10 cellular contexts compared by ENCODE assay signal in genomic region chr9:33619666-33620404, GRCh38.
DNase-seq lines count a peak whose midpoint lies in the region; ATAC-seq and TF ChIP-seq lines count a peak whose summit lies in the region.
"Had no signal": no experiment of that assay in that cellular context is flagged by ENCODE, and none has a peak within 500 bp of the region (broad histone marks: within the 10 kb centered on the region; RNA-seq: fewer than 3 reads in every experiment).

No MANE protein-coding gene starts in this region.

- H3K4me3 ChIP-seq in HCT116 (replicated peaks in 1 of 2; ENCODE audit: low read depth in 1 of 2, low read length in 2 of 2), result no peak overlapping the region
- H3K4me3 ChIP-seq in RWPE2 (ENCODE audit: severe bottlenecking), result no peak overlapping the region
- no peak overlapping the region for H3K4me3 ChIP-seq in fibroblast of the aortic adventitia (ENCODE audit: low read depth, low read length)

- H3K36me3 Mint-ChIP-seq in CD14-positive monocyte, result no peaks in the 10 kb centered on the region

- H3K9me2 ChIP-seq in HCT116 (ENCODE audit: insufficient read depth), result no peaks in the 10 kb centered on the region

- peak; percentile 77 for DNase-seq in AG09319 (ENCODE audit: extremely low read depth, low read depth)
- peak; percentile 28 for DNase-seq in HCT116 (ENCODE audit: low read depth, low spot score)
- no peak for DNase-seq in RWPE2 (ENCODE audit: low spot score)
- peak; percentile 92 for DNase-seq in fibroblast of the aortic adventitia (ENCODE audit: low read depth)
- DNase-seq in CD14-positive monocyte (ENCODE audit: low spot score), result no peak
- no peak for DNase-seq in C1 segment of cervical spinal cord (lab: John Stamatoyannopoulos, UW)
- DNase-seq in stimulated activated naive CD4-positive, alpha-beta T cell (lab: John Stamatoyannopoulos, UW), result no peak
- DNase-seq: activated CD8-positive, alpha-beta memory T cell treated with anti-CD3 and anti-CD28 coated beads for 24 hours; NCI-H446 had no signal

- peaks cover 7% of the 10 kb centered on the region for H3K4me1 Mint-ChIP-seq in CD14-positive monocyte

- H3K9me3 ChIP-seq in HCT116 (ENCODE audit: control insufficient read depth in 1 of 2, insufficient read depth in 1 of 2, low read depth in 1 of 2, low read length in 2 of 2), result no peaks in the 10 kb centered on the region
- no peaks in the 10 kb centered on the region for H3K9me3 ChIP-seq in RWPE2 (ENCODE audit: severe bottlenecking)

- H3K36me3 ChIP-seq in HCT116 (ENCODE audit: control insufficient read depth in 1 of 2, insufficient read depth in 2 of 2, low read length in 2 of 2) (no peaks in the 10 kb centered on the region), RWPE2 (ENCODE audit: low read depth) (no peaks in the 10 kb centered on the region)

- H3K27me3 ChIP-seq in HCT116 (ENCODE audit: insufficient read depth, low read length) (no peaks in the 10 kb centered on the region), RWPE2 (ENCODE audit: insufficient read depth, poor library complexity, severe bottlenecking) (no peaks in the 10 kb centered on the region)

- no peak overlapping the region for H3K9ac ChIP-seq in HCT116 (ENCODE audit: low read length)

- TF ChIP-seq CTCF in AG09319 (IDR thresholded peaks at IDR 0.05; ENCODE audit: low read depth, low read length), result no peak
- no peak for TF ChIP-seq CTCF in HCT116 (IDR thresholded peaks at IDR 0.05 in 2 of 3, conservative IDR thresholded peaks at IDR 0.05 in 1 of 3; ENCODE audit: borderline replicate concordance in 1 of 3, insufficient read depth in 1 of 3, low read depth in 2 of 3, low read length in 2 of 3)
- no peak for TF ChIP-seq CTCF in RWPE2 (IDR thresholded peaks at IDR 0.05; ENCODE audit: poor library complexity, severe bottlenecking)
- no peak for TF ChIP-seq CTCF in fibroblast of the aortic adventitia (IDR thresholded peaks at IDR 0.05; ENCODE audit: insufficient read depth, low read length)
- no peak for TF ChIP-seq CTCF in CD14-positive monocyte (IDR thresholded peaks at IDR 0.05)

- peaks cover 2 to 8% (median 5%) of the 10 kb centered on the region in 3 donors for H3K27me3 Mint-ChIP-seq in CD14-positive monocyte (ENCODE audit: low read depth in 3 of 3)

- no peak for TF ChIP-seq POLR2A in HCT116 (IDR thresholded peaks at IDR 0.05; ENCODE audit: borderline replicate concordance, extremely low read depth, insufficient read depth, insufficient read length)

- ATAC-seq in HCT116 (no peak), RWPE2 (ENCODE audit: low read depth) (no peak), HG03342 (IDR thresholded peaks at IDR 0.05; ENCODE audit: unreplicated experiment) (no peak)

- TF ChIP-seq RAD21 in HCT116 (IDR thresholded peaks at IDR 0.05; ENCODE audit: low read depth), result no peak

- no TSS peak for BruUV-seq in HCT116 (replicated peaks; lab: Mats Ljungman, UMichigan)

- H2AFZ ChIP-seq in HCT116 (ENCODE audit: low read depth, low read length, poor library complexity, severe bottlenecking), result no peak overlapping the region

- H4K20me1 ChIP-seq in HCT116 (ENCODE audit: insufficient read depth), result no peaks in the 10 kb centered on the region

- H3K9me3 Mint-ChIP-seq in CD14-positive monocyte, result no peaks in the 10 kb centered on the region

- RAD21 ChIA-PET in HCT116 (lab: Charles Lee; ENCODE audit: low non-redundant PET in 1 of 2, low total read pairs in 2 of 2, uncharacterized antibody in 2 of 2, unreplicated experiment in 2 of 2), result no interaction called here

- 0 out of 2 replicates have a peak overlapping the region, but pooled peaks have one; percentile 12 for H3K4me2 ChIP-seq in HCT116 (ENCODE audit: low read length)

- POLR2A ChIA-PET in HCT116 (lab: Charles Lee), result no interaction called here

- H3K4me3 Mint-ChIP-seq in CD14-positive monocyte, result no peak overlapping the region

- H3K79me2 ChIP-seq in HCT116 (ENCODE audit: insufficient read depth, low read length), result no peaks in the 10 kb centered on the region

- intact Hi-C loops in HCT116 (cut with micrococcal nuclease), result loop anchor here (10.0 kb wide), 1 partner anchor 235 kb away; no protein-coding TSS in a partner anchor
- intact Hi-C loops in CD14-positive monocyte (cut with micrococcal nuclease), result no loop called here

- H3K27ac ChIP-seq in HCT116 (ENCODE audit: low read depth, low read length), result no peak overlapping the region
- peak overlapping the region; percentile 94 for H3K27ac ChIP-seq in RWPE2 (ENCODE audit: poor library complexity, severe bottlenecking)

- peaks cover 3 to 25% of the 10 kb centered on the region in 2 experiments; a peak in 3 of 4 replicates for H3K4me1 ChIP-seq in HCT116 (ENCODE audit: control insufficient read depth in 1 of 2, insufficient read depth in 2 of 2, low read length in 2 of 2)
- peaks cover 20% of the 10 kb centered on the region for H3K4me1 ChIP-seq in RWPE2 (ENCODE audit: insufficient read depth, poor library complexity, severe bottlenecking)

- CTCF ChIA-PET in HCT116 (lab: Charles Lee), result interaction anchor here (1.6 kb wide), 1 partner anchor 102 kb away, joined by 8 read pairs; no protein-coding TSS in a partner anchor

- no peak overlapping the region for H3K27ac Mint-ChIP-seq in CD14-positive monocyte

TF ChIP-seq in HCT116, 20 proteins besides CTCF, POLR2A, EP300 and RAD21:
- TF ChIP-seq YY1 (IDR thresholded peaks at IDR 0.05; ENCODE audit: extremely low read depth, insufficient replicate concordance, low read depth, low read length), result no peak
- 0 out of 2 replicates have a peak, but pooled peaks have one; percentile 9 for TF ChIP-seq FOSL1 (IDR thresholded peaks at IDR 0.05; ENCODE audit: low read depth)
- TF ChIP-seq ELF1 (IDR thresholded peaks at IDR 0.05; ENCODE audit: borderline replicate concordance, low read depth), result no peak

Comparison
In these comparisons a context has a peak if more than half of its experiments do, and no peak if none do; other contexts are left out.
1. DNase-seq: peak in AG09319 (single experiment), HCT116 (single experiment) and fibroblast of the aortic adventitia (single experiment); none in RWPE2 (single experiment), CD14-positive monocyte (single experiment), C1 segment of cervical spinal cord (0 of 14) and stimulated activated naive CD4-positive, alpha-beta T cell (0 of 6).